In the genomic region with DNA sequence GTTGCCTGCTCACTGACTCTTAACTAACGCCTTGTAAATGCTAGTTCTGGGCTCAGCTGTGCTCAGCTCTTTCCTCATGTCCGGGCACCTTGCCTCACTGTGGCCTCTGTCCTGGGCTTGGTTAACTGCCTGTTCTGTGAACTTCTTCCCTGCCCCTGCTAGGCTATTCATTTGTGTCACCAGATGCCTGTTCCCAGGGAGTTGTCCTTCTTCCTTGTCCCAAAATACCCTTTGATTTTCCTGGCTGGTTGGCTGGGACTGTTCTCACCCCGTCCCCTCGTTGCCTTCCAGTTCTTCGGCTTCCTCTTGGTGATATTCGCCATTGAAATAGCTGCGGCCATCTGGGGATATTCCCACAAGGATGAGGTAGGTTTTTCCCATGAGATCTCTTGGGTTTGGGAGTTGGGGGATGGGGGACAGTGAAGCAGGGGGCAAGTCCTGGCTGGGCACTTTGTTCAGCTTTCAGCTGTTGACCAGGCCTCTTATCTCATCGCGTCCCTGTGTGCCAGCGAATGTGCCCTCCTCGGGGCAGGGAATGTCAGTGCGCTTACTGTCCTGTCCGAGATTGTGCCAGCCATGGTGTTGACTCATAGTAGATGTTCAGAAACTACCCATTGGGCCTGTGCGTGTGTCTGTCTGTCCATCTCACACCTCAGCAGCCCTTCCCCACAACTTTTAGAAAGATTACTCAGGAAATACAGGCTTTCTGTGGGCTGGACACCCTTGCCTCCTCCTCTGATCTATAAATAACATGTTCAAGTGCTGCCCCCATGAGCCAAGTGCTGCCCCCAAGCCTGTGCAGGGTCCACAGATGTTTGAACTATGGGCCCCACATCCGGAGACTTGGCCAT, we compare ENCODE assay signal across 9 cellular contexts. TPM values are rescaled to one million over a fixed set of nuclear protein-coding genes. Genes with fewer than 3 reads are reported as not detected.
DNase-seq lines count a peak whose midpoint lies in the region; ATAC-seq and TF ChIP-seq lines count a peak whose summit lies in the region.
"Had no signal": no experiment of that assay in that cellular context is flagged by ENCODE, and none has a peak within 500 bp of the region (broad histone marks: within the 10 kb centered on the region; RNA-seq: fewer than 3 reads in every experiment).

No MANE protein-coding gene starts in this region.

- ATAC-seq in lung (ENCODE audit: insufficient read depth, low FRiP score): no peak
- no peak for ATAC-seq in HG02571 (IDR thresholded peaks at IDR 0.05; ENCODE audit: unreplicated experiment)
- ATAC-seq in stimulated activated effector memory CD8-positive, alpha-beta T cell treated with anti-CD3 and anti-CD28 coated beads, Interleukin-12 subunit alpha, Interleukin-12 subunit beta, amount 100 ng/mL, for 72 hours: no peak
- ATAC-seq: foreskin keratinocyte had no signal

- H3K79me2 ChIP-seq in MM.1S (ENCODE audit: low read length): peaks cover 60% of the 10 kb centered on the region

- H3K4me3 Mint-ChIP-seq in stimulated activated effector memory CD8-positive, alpha-beta T cell treated with anti-CD3 and anti-CD28 coated beads, Interleukin-12 subunit alpha, Interleukin-12 subunit beta, amount 100 ng/mL, for 72 hours: no peak overlapping the region

- H3K36me3 ChIP-seq in MM.1S (replicated peaks; ENCODE audit: insufficient read depth, low read length): peaks cover 8% of the 10 kb centered on the region; the same call in 1 of the 2 replicates
- H3K36me3 ChIP-seq in colonic mucosa: peaks cover under 1% of the 10 kb centered on the region
- H3K36me3 ChIP-seq in lung (ENCODE audit: control insufficient read depth in 2 of 2, insufficient read depth in 2 of 2, low read length in 2 of 2): peaks cover 3 to 39% of the 10 kb centered on the region in 2 donors

- no peaks in the 10 kb centered on the region for H3K9me3 ChIP-seq in MM.1S (replicated peaks; ENCODE audit: insufficient read depth, low read length)
- no peaks in the 10 kb centered on the region for H3K9me3 ChIP-seq in colonic mucosa
- no peaks in the 10 kb centered on the region for H3K9me3 ChIP-seq in lung (ENCODE audit: control insufficient read depth in 2 of 2, insufficient read depth in 1 of 2, low read length in 1 of 2)

- H3K27me3 ChIP-seq in MM.1S (replicated peaks; ENCODE audit: insufficient read depth, low read length) (no peaks in the 10 kb centered on the region), colonic mucosa (no peaks in the 10 kb centered on the region), lung (ENCODE audit: control insufficient read depth, insufficient read depth) (no peaks in the 10 kb centered on the region)
- H3K27me3 ChIP-seq: foreskin keratinocyte had no signal

- no peak overlapping the region for H3K9ac ChIP-seq in MM.1S (ENCODE audit: low read length)
- H3K9ac ChIP-seq in colonic mucosa (ENCODE audit: low read depth in 2 of 2, low read length in 2 of 2): peak overlapping the region; percentile 60 to 93

- H4K20me1 ChIP-seq in MM.1S (ENCODE audit: insufficient read depth, low read length): no peaks in the 10 kb centered on the region

- H3K4me1 ChIP-seq in MM.1S (ENCODE audit: low read length): peaks cover 28% of the 10 kb centered on the region
- H3K4me1 ChIP-seq in colonic mucosa: peaks cover 55% of the 10 kb centered on the region
- peaks cover 8 to 40% of the 10 kb centered on the region in 2 donors for H3K4me1 ChIP-seq in lung (ENCODE audit: control insufficient read depth in 2 of 2, insufficient read depth in 2 of 2, low read length in 2 of 2)

- no peak overlapping the region for H3K27ac Mint-ChIP-seq in stimulated activated effector memory CD8-positive, alpha-beta T cell treated with anti-CD3 and anti-CD28 coated beads, Interleukin-12 subunit alpha, Interleukin-12 subunit beta, amount 100 ng/mL, for 72 hours

- no peaks in the 10 kb centered on the region for H3K9me3 Mint-ChIP-seq in stimulated activated effector memory CD8-positive, alpha-beta T cell treated with anti-CD3 and anti-CD28 coated beads, Interleukin-12 subunit alpha, Interleukin-12 subunit beta, amount 100 ng/mL, for 72 hours

- 76 to 78% methylated on average over 15 of the region's 15 CpGs for WGBS in lung, 2 donors

- no peak overlapping the region for H3K4me3 ChIP-seq in MM.1S (ENCODE audit: low read length)
- H3K4me3 ChIP-seq in colonic mucosa: no peak overlapping the region
- no peak overlapping the region for H3K4me3 ChIP-seq in lung

- H3K27ac ChIP-seq in MM.1S (ENCODE audit: low read length) (peak overlapping the region; percentile 89; the same call in 1 of the 2 replicates), colonic mucosa (peak overlapping the region; percentile 92), lung (ENCODE audit: low read depth in 1 of 2, low read length in 1 of 2) (peak overlapping the region; percentile 51 to 55), substantia nigra (ENCODE audit: low read depth, low read length, poor library complexity, severe bottlenecking) (peak overlapping the region; percentile 96)
- H3K27ac ChIP-seq: foreskin keratinocyte had no signal

- no peak for TF ChIP-seq CTCF in MM.1S (IDR thresholded peaks at IDR 0.05; ENCODE audit: low read length)
- no peak for TF ChIP-seq CTCF in colonic mucosa (IDR thresholded peaks at IDR 0.05)
- no peak for TF ChIP-seq CTCF in lung (IDR thresholded peaks at IDR 0.05; ENCODE audit: control extremely low read depth, extremely low read depth)

- H3F3A ChIP-seq in MM.1S (ENCODE audit: insufficient read depth, low read length): peaks cover 23% of the 10 kb centered on the region

- intact Hi-C loops in colonic mucosa (cut with DNase I): loop anchor here (5.0 kb wide), 1 partner anchor 44 kb away; no protein-coding TSS in a partner anchor

- H3K36me3 Mint-ChIP-seq in stimulated activated effector memory CD8-positive, alpha-beta T cell treated with anti-CD3 and anti-CD28 coated beads, Interleukin-12 subunit alpha, Interleukin-12 subunit beta, amount 100 ng/mL, for 72 hours: no peaks in the 10 kb centered on the region

- no peak overlapping the region for H3K4me2 ChIP-seq in MM.1S (ENCODE audit: low read depth, low read length)

- H3K4me1 Mint-ChIP-seq in stimulated activated effector memory CD8-positive, alpha-beta T cell treated with anti-CD3 and anti-CD28 coated beads, Interleukin-12 subunit alpha, Interleukin-12 subunit beta, amount 100 ng/mL, for 72 hours: peaks cover 30% of the 10 kb centered on the region

- DNase-seq in MM.1S (no peak), colonic mucosa (peak; percentile 82), lung (ENCODE audit: low spot score) (no peak), substantia nigra (lab: John Stamatoyannopoulos, UW) (peak in 35 of 49 donors; percentile 19 to 84 (median 59)), D341Med (ENCODE audit: low spot score) (no peak)
- no peak for DNase-seq in stimulated activated effector memory CD8-positive, alpha-beta T cell treated with anti-CD3 and anti-CD28 coated beads, Interleukin-12 subunit alpha, Interleukin-12 subunit beta, amount 100 ng/mL, for 72 hours (ENCODE audit: low spot score in 2 of 2)
- DNase-seq: foreskin keratinocyte, NCI-H2029 treated with DMSO at 0.1 percent for 48 hours had no signal

- no peak overlapping the region for H2AFZ ChIP-seq in MM.1S (ENCODE audit: low read length)

- H3K9me2 ChIP-seq in MM.1S (replicated peaks; ENCODE audit: insufficient read depth, low read length): no peaks in the 10 kb centered on the region

RNA-seq across cellular contexts. Expression of a gene that starts 33.1 kb away (rescaled TPM):
- 100 to 1,000 TPM; 589 to 665 TPM for total RNA-seq in colonic mucosa
- total RNA-seq in lung: 100 to 1,000 TPM; 240 to 406 TPM
- polyA plus RNA-seq in lung: 100 to 1,000 TPM; 352 to 425 TPM

Comparison
In these comparisons a context has a peak if more than half of its experiments do, and no peak if none do; other contexts are left out.
1. DNase-seq: peak in colonic mucosa (single experiment) and substantia nigra (35 of 49); none in MM.1S (single experiment), lung (single experiment), stimulated activated effector memory CD8-positive, alpha-beta T cell treated with anti-CD3 and anti-CD28 coated beads, Interleukin-12 subunit alpha, Interleukin-12 subunit beta, amount 100 ng/mL, for 72 hours (0 of 2) and D341Med (single experiment).
2. Peak in every context shown above with its lines, with median percentiles within 50 percentile points of each other: H3K27ac ChIP-seq.